ENCODE assay signal across 1 cellular context in the genomic region with DNA sequence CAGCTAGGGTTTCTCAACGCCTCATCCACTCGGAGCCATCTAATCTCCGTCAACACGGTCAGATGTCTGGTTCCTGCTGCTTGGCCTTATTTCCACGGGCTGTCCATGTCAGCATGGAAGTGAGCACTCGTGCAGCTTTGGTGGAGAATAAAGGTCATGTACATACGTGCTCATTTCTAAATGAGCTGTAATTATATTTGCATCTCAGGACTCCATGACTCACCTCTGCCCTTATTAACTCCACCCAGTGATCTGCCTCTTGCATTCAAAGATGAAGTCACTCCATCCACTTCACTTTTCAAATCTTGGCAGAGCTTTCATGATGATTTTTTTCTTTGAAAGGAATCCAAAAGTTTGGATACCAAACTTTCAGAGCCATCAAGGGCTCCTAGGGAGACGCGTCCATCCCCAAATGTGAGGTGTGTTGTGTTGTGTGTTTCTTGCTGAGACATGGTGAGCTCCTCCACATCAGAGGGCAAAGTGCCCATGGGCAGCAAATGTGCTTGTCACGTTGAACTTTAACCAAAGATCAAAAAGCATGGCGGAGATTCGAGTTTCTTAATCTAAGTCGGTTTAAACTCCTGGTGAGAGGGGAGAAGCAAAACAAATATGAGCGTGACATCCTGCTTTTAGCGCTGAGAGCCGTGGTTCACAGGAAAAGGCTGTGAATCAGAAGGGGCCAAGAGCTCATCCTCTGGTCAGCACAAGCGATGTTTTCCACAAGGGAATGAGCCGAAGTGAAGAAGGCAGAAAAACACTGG.
TF ChIP-seq lines count a peak whose summit lies in the region.

No MANE protein-coding gene starts in this region.

TF ChIP-seq in HepG2, 621 proteins besides CTCF, POLR2A, EP300 and RAD21 (continued from another document and continues in another):
- TF ChIP-seq, protein P1, sequence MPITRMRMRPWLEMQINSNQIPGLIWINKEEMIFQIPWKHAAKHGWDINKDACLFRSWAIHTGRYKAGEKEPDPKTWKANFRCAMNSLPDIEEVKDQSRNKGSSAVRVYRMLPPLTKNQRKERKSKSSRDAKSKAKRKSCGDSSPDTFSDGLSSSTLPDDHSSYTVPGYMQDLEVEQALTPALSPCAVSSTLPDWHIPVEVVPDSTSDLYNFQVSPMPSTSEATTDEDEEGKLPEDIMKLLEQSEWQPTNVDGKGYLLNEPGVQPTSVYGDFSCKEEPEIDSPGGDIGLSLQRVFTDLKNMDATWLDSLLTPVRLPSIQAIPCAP (CRISPR knock-in tag; IDR thresholded peaks at IDR 0.05; ENCODE audit: low read depth) = no peak
- TF ChIP-seq ZNF746 (CRISPR knock-in tag; IDR thresholded peaks at IDR 0.05) (no peak), SIX1 (CRISPR knock-in tag; IDR thresholded peaks at IDR 0.05; ENCODE audit: borderline replicate concordance) (peak; percentile 76; the same call in 1 of the 2 replicates), GZF1 (CRISPR knock-in tag; IDR thresholded peaks at IDR 0.05) (no peak), HNF4A (CRISPR knock-in tag; IDR thresholded peaks at IDR 0.05) (peak; percentile 95), ZNF761 (CRISPR knock-in tag; conservative IDR thresholded peaks at IDR 0.05) (no peak), ZSCAN29 (CRISPR knock-in tag; conservative IDR thresholded peaks at IDR 0.05) (no peak; the same call in 1 of the 2 replicates), MTA1 (CRISPR knock-in tag; IDR thresholded peaks at IDR 0.05; ENCODE audit: borderline replicate concordance) (no peak), SNAPC2 (CRISPR knock-in tag; IDR thresholded peaks at IDR 0.05) (no peak; the same call in 1 of the 2 replicates), ZNF331 (CRISPR knock-in tag; IDR thresholded peaks at IDR 0.05) (peak; percentile 50; the same call in 1 of the 2 replicates), EED (CRISPR knock-in tag; IDR thresholded peaks at IDR 0.05) (no peak), ATRX (CRISPR knock-in tag; IDR thresholded peaks at IDR 0.05; ENCODE audit: borderline replicate concordance) (no peak), NFATC3 (CRISPR knock-in tag; IDR thresholded peaks at IDR 0.05) (no peak), SMAD1 (CRISPR knock-in tag; IDR thresholded peaks at IDR 0.05; ENCODE audit: borderline replicate concordance, low read depth) (no peak), KLF9 (CRISPR knock-in tag; IDR thresholded peaks at IDR 0.05; ENCODE audit: low read depth) (no peak), ZSCAN20 (CRISPR knock-in tag; IDR thresholded peaks at IDR 0.05; ENCODE audit: borderline replicate concordance) (no peak), SMAD3 (CRISPR knock-in tag; IDR thresholded peaks at IDR 0.05) (no peak; the same call in 1 of the 2 replicates), GLI4 (CRISPR knock-in tag; IDR thresholded peaks at IDR 0.05; ENCODE audit: borderline replicate concordance) (no peak), SRY (CRISPR knock-in tag; IDR thresholded peaks at IDR 0.05) (no peak), ZFP1 (CRISPR knock-in tag; IDR thresholded peaks at IDR 0.05) (no peak), MTF1 (CRISPR knock-in tag; IDR thresholded peaks at IDR 0.05) (no peak), NFIB (CRISPR knock-in tag; IDR thresholded peaks at IDR 0.05; ENCODE audit: borderline replicate concordance) (no peak), TCF7 (IDR thresholded peaks at IDR 0.05; ENCODE audit: low read depth) (peak; percentile 81), BRCA1 (CRISPR knock-in tag; IDR thresholded peaks at IDR 0.05) (no peak), HMGA1 (CRISPR knock-in tag; conservative IDR thresholded peaks at IDR 0.05) (no peak), GABPA (IDR thresholded peaks at IDR 0.05; ENCODE audit: low read depth, low read length) (no peak), GABPA (CRISPR knock-in tag; IDR thresholded peaks at IDR 0.05; ENCODE audit: low read depth) (no peak), BORCS8-MEF2B (CRISPR knock-in tag; IDR thresholded peaks at IDR 0.05) (no peak), ZNF75D (CRISPR knock-in tag; IDR thresholded peaks at IDR 0.05; ENCODE audit: borderline replicate concordance) (no peak), ZNF792 (CRISPR knock-in tag; IDR thresholded peaks at IDR 0.05) (0 out of 2 replicates have a peak, but pooled peaks have one; percentile 42), ZFP36L1 (CRISPR knock-in tag; IDR thresholded peaks at IDR 0.05) (no peak), HHEX (CRISPR knock-in tag; IDR thresholded peaks at IDR 0.05) (no peak), ZNF615 (CRISPR knock-in tag; IDR thresholded peaks at IDR 0.05; ENCODE audit: borderline replicate concordance) (no peak), TBX2 (CRISPR knock-in tag; IDR thresholded peaks at IDR 0.05; ENCODE audit: borderline replicate concordance) (peak; percentile 69), ZNF674 (CRISPR knock-in tag; IDR thresholded peaks at IDR 0.05; ENCODE audit: low read depth) (no peak), ZFAT (CRISPR knock-in tag; conservative IDR thresholded peaks at IDR 0.05) (no peak), PAWR (CRISPR knock-in tag; IDR thresholded peaks at IDR 0.05; ENCODE audit: borderline replicate concordance) (no peak), MAF1 (CRISPR knock-in tag; IDR thresholded peaks at IDR 0.05; ENCODE audit: borderline replicate concordance) (no peak), CHD4 (IDR thresholded peaks at IDR 0.05; ENCODE audit: borderline replicate concordance, low read length) (no peak), TBP (CRISPR knock-in tag; IDR thresholded peaks at IDR 0.05) (no peak), KLF15 (CRISPR knock-in tag; IDR thresholded peaks at IDR 0.05; ENCODE audit: borderline replicate concordance) (no peak), HMG20A (CRISPR knock-in tag; IDR thresholded peaks at IDR 0.05; ENCODE audit: borderline replicate concordance) (peak; percentile 74; the same call in 1 of the 2 replicates), NCOA5 (CRISPR knock-in tag; IDR thresholded peaks at IDR 0.05) (no peak), ATM (IDR thresholded peaks at IDR 0.05; ENCODE audit: borderline replicate concordance) (no peak)
- TF ChIP-seq, protein P2, sequence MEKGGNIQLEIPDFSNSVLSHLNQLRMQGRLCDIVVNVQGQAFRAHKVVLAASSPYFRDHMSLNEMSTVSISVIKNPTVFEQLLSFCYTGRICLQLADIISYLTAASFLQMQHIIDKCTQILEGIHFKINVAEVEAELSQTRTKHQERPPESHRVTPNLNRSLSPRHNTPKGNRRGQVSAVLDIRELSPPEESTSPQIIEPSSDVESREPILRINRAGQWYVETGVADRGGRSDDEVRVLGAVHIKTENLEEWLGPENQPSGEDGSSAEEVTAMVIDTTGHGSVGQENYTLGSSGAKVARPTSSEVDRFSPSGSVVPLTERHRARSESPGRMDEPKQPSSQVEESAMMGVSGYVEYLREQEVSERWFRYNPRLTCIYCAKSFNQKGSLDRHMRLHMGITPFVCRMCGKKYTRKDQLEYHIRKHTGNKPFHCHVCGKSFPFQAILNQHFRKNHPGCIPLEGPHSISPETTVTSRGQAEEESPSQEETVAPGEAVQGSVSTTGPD (CRISPR knock-in tag; IDR thresholded peaks at IDR 0.05) = no peak
- TF ChIP-seq, protein P3, sequence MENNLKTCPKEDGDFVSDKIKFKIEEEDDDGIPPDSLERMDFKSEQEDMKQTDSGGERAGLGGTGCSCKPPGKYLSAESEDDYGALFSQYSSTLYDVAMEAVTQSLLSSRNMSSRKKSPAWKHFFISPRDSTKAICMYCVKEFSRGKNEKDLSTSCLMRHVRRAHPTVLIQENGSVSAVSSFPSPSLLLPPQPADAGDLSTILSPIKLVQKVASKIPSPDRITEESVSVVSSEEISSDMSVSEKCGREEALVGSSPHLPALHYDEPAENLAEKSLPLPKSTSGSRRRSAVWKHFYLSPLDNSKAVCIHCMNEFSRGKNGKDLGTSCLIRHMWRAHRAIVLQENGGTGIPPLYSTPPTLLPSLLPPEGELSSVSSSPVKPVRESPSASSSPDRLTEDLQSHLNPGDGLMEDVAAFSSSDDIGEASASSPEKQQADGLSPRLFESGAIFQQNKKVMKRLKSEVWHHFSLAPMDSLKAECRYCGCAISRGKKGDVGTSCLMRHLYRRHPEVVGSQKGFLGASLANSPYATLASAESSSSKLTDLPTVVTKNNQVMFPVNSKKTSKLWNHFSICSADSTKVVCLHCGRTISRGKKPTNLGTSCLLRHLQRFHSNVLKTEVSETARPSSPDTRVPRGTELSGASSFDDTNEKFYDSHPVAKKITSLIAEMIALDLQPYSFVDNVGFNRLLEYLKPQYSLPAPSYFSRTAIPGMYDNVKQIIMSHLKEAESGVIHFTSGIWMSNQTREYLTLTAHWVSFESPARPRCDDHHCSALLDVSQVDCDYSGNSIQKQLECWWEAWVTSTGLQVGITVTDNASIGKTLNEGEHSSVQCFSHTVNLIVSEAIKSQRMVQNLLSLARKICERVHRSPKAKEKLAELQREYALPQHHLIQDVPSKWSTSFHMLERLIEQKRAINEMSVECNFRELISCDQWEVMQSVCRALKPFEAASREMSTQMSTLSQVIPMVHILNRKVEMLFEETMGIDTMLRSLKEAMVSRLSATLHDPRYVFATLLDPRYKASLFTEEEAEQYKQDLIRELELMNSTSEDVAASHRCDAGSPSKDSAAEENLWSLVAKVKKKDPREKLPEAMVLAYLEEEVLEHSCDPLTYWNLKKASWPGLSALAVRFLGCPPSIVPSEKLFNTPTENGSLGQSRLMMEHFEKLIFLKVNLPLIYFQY (CRISPR knock-in tag; IDR thresholded peaks at IDR 0.05; ENCODE audit: borderline replicate concordance) = no peak
- TF ChIP-seq, protein P4, sequence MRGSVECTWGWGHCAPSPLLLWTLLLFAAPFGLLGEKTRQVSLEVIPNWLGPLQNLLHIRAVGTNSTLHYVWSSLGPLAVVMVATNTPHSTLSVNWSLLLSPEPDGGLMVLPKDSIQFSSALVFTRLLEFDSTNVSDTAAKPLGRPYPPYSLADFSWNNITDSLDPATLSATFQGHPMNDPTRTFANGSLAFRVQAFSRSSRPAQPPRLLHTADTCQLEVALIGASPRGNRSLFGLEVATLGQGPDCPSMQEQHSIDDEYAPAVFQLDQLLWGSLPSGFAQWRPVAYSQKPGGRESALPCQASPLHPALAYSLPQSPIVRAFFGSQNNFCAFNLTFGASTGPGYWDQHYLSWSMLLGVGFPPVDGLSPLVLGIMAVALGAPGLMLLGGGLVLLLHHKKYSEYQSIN (CRISPR knock-in tag; IDR thresholded peaks at IDR 0.05; ENCODE audit: borderline replicate concordance) = no peak
- TF ChIP-seq, protein P5, sequence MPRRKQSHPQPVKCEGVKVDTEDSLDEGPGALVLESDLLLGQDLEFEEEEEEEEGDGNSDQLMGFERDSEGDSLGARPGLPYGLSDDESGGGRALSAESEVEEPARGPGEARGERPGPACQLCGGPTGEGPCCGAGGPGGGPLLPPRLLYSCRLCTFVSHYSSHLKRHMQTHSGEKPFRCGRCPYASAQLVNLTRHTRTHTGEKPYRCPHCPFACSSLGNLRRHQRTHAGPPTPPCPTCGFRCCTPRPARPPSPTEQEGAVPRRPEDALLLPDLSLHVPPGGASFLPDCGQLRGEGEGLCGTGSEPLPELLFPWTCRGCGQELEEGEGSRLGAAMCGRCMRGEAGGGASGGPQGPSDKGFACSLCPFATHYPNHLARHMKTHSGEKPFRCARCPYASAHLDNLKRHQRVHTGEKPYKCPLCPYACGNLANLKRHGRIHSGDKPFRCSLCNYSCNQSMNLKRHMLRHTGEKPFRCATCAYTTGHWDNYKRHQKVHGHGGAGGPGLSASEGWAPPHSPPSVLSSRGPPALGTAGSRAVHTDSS (CRISPR knock-in tag; conservative IDR thresholded peaks at IDR 0.05) = no peak
- TF ChIP-seq, protein P6, sequence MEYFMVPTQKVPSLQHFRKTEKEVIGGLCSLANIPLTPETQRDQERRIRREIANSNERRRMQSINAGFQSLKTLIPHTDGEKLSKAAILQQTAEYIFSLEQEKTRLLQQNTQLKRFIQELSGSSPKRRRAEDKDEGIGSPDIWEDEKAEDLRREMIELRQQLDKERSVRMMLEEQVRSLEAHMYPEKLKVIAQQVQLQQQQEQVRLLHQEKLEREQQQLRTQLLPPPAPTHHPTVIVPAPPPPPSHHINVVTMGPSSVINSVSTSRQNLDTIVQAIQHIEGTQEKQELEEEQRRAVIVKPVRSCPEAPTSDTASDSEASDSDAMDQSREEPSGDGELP (IDR thresholded peaks at IDR 0.05; ENCODE audit: borderline replicate concordance, low read depth) = no peak; the same call in 1 of the 2 replicates
- TF ChIP-seq, protein P7, sequence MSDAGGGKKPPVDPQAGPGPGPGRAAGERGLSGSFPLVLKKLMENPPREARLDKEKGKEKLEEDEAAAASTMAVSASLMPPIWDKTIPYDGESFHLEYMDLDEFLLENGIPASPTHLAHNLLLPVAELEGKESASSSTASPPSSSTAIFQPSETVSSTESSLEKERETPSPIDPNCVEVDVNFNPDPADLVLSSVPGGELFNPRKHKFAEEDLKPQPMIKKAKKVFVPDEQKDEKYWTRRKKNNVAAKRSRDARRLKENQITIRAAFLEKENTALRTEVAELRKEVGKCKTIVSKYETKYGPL (CRISPR knock-in tag; IDR thresholded peaks at IDR 0.05) = no peak
- TF ChIP-seq, protein P8, sequence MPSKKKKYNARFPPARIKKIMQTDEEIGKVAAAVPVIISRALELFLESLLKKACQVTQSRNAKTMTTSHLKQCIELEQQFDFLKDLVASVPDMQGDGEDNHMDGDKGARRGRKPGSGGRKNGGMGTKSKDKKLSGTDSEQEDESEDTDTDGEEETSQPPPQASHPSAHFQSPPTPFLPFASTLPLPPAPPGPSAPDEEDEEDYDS (CRISPR knock-in tag; IDR thresholded peaks at IDR 0.05) = peak; percentile 56; the same call in 1 of the 2 replicates
- TF ChIP-seq, protein P9, sequence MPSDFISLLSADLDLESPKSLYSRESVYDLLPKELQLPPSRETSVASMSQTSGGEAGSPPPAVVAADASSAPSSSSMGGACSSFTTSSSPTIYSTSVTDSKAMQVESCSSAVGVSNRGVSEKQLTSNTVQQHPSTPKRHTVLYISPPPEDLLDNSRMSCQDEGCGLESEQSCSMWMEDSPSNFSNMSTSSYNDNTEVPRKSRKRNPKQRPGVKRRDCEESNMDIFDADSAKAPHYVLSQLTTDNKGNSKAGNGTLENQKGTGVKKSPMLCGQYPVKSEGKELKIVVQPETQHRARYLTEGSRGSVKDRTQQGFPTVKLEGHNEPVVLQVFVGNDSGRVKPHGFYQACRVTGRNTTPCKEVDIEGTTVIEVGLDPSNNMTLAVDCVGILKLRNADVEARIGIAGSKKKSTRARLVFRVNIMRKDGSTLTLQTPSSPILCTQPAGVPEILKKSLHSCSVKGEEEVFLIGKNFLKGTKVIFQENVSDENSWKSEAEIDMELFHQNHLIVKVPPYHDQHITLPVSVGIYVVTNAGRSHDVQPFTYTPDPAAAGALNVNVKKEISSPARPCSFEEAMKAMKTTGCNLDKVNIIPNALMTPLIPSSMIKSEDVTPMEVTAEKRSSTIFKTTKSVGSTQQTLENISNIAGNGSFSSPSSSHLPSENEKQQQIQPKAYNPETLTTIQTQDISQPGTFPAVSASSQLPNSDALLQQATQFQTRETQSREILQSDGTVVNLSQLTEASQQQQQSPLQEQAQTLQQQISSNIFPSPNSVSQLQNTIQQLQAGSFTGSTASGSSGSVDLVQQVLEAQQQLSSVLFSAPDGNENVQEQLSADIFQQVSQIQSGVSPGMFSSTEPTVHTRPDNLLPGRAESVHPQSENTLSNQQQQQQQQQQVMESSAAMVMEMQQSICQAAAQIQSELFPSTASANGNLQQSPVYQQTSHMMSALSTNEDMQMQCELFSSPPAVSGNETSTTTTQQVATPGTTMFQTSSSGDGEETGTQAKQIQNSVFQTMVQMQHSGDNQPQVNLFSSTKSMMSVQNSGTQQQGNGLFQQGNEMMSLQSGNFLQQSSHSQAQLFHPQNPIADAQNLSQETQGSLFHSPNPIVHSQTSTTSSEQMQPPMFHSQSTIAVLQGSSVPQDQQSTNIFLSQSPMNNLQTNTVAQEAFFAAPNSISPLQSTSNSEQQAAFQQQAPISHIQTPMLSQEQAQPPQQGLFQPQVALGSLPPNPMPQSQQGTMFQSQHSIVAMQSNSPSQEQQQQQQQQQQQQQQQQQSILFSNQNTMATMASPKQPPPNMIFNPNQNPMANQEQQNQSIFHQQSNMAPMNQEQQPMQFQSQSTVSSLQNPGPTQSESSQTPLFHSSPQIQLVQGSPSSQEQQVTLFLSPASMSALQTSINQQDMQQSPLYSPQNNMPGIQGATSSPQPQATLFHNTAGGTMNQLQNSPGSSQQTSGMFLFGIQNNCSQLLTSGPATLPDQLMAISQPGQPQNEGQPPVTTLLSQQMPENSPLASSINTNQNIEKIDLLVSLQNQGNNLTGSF (CRISPR knock-in tag; IDR thresholded peaks at IDR 0.05) = no peak
